Comparison of ENCODE assay signal across 6 cellular contexts in genomic region chr20:3785240-3786125, GRCh38. TPM values are rescaled to one million over a fixed set of nuclear protein-coding genes. Genes with fewer than 3 reads are reported as not detected.
A peak's percentile ranks its signal among the peaks of the same experiment; 100 is the strongest.
DNase-seq lines count a peak whose midpoint lies in the region; ATAC-seq, FAIRE-seq and TF ChIP-seq lines count a peak whose summit lies in the region.

No MANE protein-coding gene starts in this region.

- H3K4me3 ChIP-seq in HCT116 (replicated peaks in 1 of 2; ENCODE audit: low read depth in 1 of 2, low read length in 2 of 2) (peak overlapping the region; percentile 68 to 70), GM12878 (peak overlapping the region; percentile 82)

- BruUV-seq in HCT116 (replicated peaks; lab: Mats Ljungman, UMichigan) (no TSS peak), GM12878 (replicated peaks; lab: Mats Ljungman, UMichigan) (no TSS peak)

- H3K27me3 Mint-ChIP-seq in natural killer cell treated with Interleukin-12 subunit alpha and Interleukin-12 subunit beta and Interleukin-15 and Interleukin-18, amount 100 ng/mL, for 72 hours: no peaks in the 10 kb centered on the region

- peaks cover 25 to 47% of the 10 kb centered on the region in 2 experiments for H3K4me1 ChIP-seq in HCT116 (ENCODE audit: control insufficient read depth in 1 of 2, insufficient read depth in 2 of 2, low read length in 2 of 2)
- peaks cover 17% of the 10 kb centered on the region for H3K4me1 ChIP-seq in GM12878 (ENCODE audit: control insufficient read depth, insufficient read depth, low read length)

- H3K36me3 ChIP-seq in HCT116 (ENCODE audit: control insufficient read depth in 1 of 2, insufficient read depth in 2 of 2, low read length in 2 of 2) (peaks cover 0 to 8% of the 10 kb centered on the region in 2 experiments; a peak in 1 of 4 replicates), GM12878 (ENCODE audit: control insufficient read depth in 2 of 2, insufficient read depth in 2 of 2, low read length in 1 of 2) (no peaks in the 10 kb centered on the region)

- SMC1A ChIA-PET in GM12878 (lab: Charles Lee; ENCODE audit: uncharacterized antibody, unreplicated experiment): interaction anchor here (0.8 to 4.6 kb wide), 4 partner anchors 10 to 69 kb away, joined by 3 to 43 read pairs (median 5); partner anchors contain the start of gene AP5S1

- H2AFZ ChIP-seq in HCT116 (ENCODE audit: low read depth, low read length, poor library complexity, severe bottlenecking) (no peak overlapping the region), GM12878 (ENCODE audit: control insufficient read depth, low read depth, low read length) (no peak overlapping the region)

- H3K9me3 ChIP-seq in HCT116 (ENCODE audit: control insufficient read depth in 1 of 2, insufficient read depth in 1 of 2, low read depth in 1 of 2, low read length in 2 of 2) (no peaks in the 10 kb centered on the region), GM12878 (replicated peaks; ENCODE audit: control insufficient read depth, insufficient read depth, low read length) (no peaks in the 10 kb centered on the region)

- RAD21 ChIA-PET in HCT116 (lab: Charles Lee; ENCODE audit: low non-redundant PET in 1 of 2, low total read pairs in 2 of 2, uncharacterized antibody in 2 of 2, unreplicated experiment in 2 of 2) (interaction anchor here (0.8 to 1.1 kb wide), 2 partner anchors 35 to 70 kb away, joined by 4 to 6 read pairs; partner anchors contain the start of gene AP5S1 (in 1 of the 2)), GM12878 (lab: Charles Lee; ENCODE audit: unreplicated experiment) (interaction anchor here (1.1 to 5.2 kb wide), 9 partner anchors 10 to 288 kb away, joined by 3 to 31 read pairs (median 4); partner anchors contain the start of genes AP5S1 and CDC25B)

- H3K9me2 ChIP-seq in HCT116 (ENCODE audit: insufficient read depth): no peaks in the 10 kb centered on the region

- H4K20me1 ChIP-seq in HCT116 (ENCODE audit: insufficient read depth): no peaks in the 10 kb centered on the region
- no peaks in the 10 kb centered on the region for H4K20me1 ChIP-seq in GM12878 (ENCODE audit: control insufficient read depth, insufficient read depth)

- DNase-seq in HCT116 (ENCODE audit: low read depth, low spot score) (no peak), GM12878 (ENCODE audit: low read depth, low spot score) (no peak), amniotic stem cell (lab: John Stamatoyannopoulos, UW) (no peak)
- DNase-seq in natural killer cell treated with Interleukin-12 subunit alpha and Interleukin-12 subunit beta and Interleukin-15 and Interleukin-18, amount 100 ng/mL, for 72 hours (ENCODE audit: low spot score): no peak
- no peak for DNase-seq in activated CD4-positive, alpha-beta T cell treated with anti-CD3 and anti-CD28 coated beads, Interleukin-2, amount 50 U/mL, for 1 hour

- peak overlapping the region; percentile 79 for H3K4me3 Mint-ChIP-seq in natural killer cell treated with Interleukin-12 subunit alpha and Interleukin-12 subunit beta and Interleukin-15 and Interleukin-18, amount 100 ng/mL, for 72 hours

- no peak for TF ChIP-seq CTCF in HCT116 (IDR thresholded peaks at IDR 0.05 in 2 of 3, conservative IDR thresholded peaks at IDR 0.05 in 1 of 3; ENCODE audit: borderline replicate concordance in 1 of 3, insufficient read depth in 1 of 3, low read depth in 2 of 3, low read length in 2 of 3)
- TF ChIP-seq CTCF in GM12878 (IDR thresholded peaks at IDR 0.05 in 2 of 3, conservative IDR thresholded peaks at IDR 0.05 in 1 of 3; ENCODE audit: control insufficient read depth in 2 of 3, extremely low read depth in 1 of 3, insufficient read depth in 1 of 3, low read depth in 3 of 3, low read length in 3 of 3): no peak

- TF ChIP-seq RAD21 in HCT116 (IDR thresholded peaks at IDR 0.05; ENCODE audit: low read depth) (no peak), GM12878 (IDR thresholded peaks at IDR 0.05; ENCODE audit: insufficient read depth, low read depth, low read length) (no peak)

- H3K27me3 ChIP-seq in HCT116 (ENCODE audit: insufficient read depth, low read length) (no peaks in the 10 kb centered on the region), GM12878 (replicated peaks in 1 of 2; ENCODE audit: control insufficient read depth in 2 of 2, insufficient read depth in 2 of 2, low read length in 1 of 2) (no peaks in the 10 kb centered on the region)

- CTCF ChIA-PET in HCT116 (lab: Charles Lee): interaction anchor here (1.1 to 2.5 kb wide), 5 partner anchors 32 to 70 kb away, joined by 3 to 19 read pairs (median 12); partner anchors contain the start of gene AP5S1
- CTCF ChIA-PET in GM12878 (lab: Yijun Ruan, JAX): interaction anchor here (1.1 to 4.8 kb wide), 6 partner anchors 17 to 300 kb away, joined by 4 to 85 read pairs (median 17); partner anchors contain the start of genes ADISSP and AP5S1

- TF ChIP-seq POLR2A in HCT116 (IDR thresholded peaks at IDR 0.05; ENCODE audit: borderline replicate concordance, extremely low read depth, insufficient read depth, insufficient read length) (no peak), GM12878 (IDR thresholded peaks at IDR 0.05; ENCODE audit: low read depth, low read length) (no peak; the same call in 1 of the 2 replicates)

- ATAC-seq in HCT116: no peak
- ATAC-seq in GM12878: no peak
- peak in 1 of 2 donors; percentile 0 for ATAC-seq in natural killer cell treated with Interleukin-12 subunit alpha and Interleukin-12 subunit beta and Interleukin-15 and Interleukin-18, amount 100 ng/mL, for 72 hours
- ATAC-seq in HG02840 (IDR thresholded peaks at IDR 0.05; ENCODE audit: low FRiP score, unreplicated experiment): no peak

- no peaks in the 10 kb centered on the region for H3K9me3 Mint-ChIP-seq in natural killer cell treated with Interleukin-12 subunit alpha and Interleukin-12 subunit beta and Interleukin-15 and Interleukin-18, amount 100 ng/mL, for 72 hours

- peaks cover 41 to 45% of the 10 kb centered on the region in 2 donors for H3K4me1 Mint-ChIP-seq in natural killer cell treated with Interleukin-12 subunit alpha and Interleukin-12 subunit beta and Interleukin-15 and Interleukin-18, amount 100 ng/mL, for 72 hours (ENCODE audit: low read depth in 2 of 2)

- no peak for FAIRE-seq in GM12878 (lab: Jason Lieb, UNC)

- H3K4me2 ChIP-seq in HCT116 (ENCODE audit: low read length): peak overlapping the region; percentile 88
- H3K4me2 ChIP-seq in GM12878 (ENCODE audit: control insufficient read depth, insufficient read depth): peak overlapping the region; percentile 72

- intact Hi-C loops in HCT116 (cut with micrococcal nuclease) (loop anchor here (5.0 kb wide), 1 partner anchor 302 kb away; no protein-coding TSS in a partner anchor), GM12878 (cut with micrococcal nuclease; ENCODE audit: unreplicated experiment) (loop anchor here (2.0 to 10.0 kb wide), 3 partner anchors 69 to 297 kb away; partner anchors contain the start of gene RNF24)

- H3K9ac ChIP-seq in HCT116 (ENCODE audit: low read length) (peak overlapping the region; percentile 72), GM12878 (ENCODE audit: control insufficient read depth, insufficient read depth, low read length) (peak overlapping the region; percentile 74)

- H3K27ac ChIP-seq in HCT116 (ENCODE audit: low read depth, low read length) (peak overlapping the region; percentile 81), GM12878 (ENCODE audit: control insufficient read depth, insufficient read depth) (no peak overlapping the region)

- no peaks in the 10 kb centered on the region for H3K36me3 Mint-ChIP-seq in natural killer cell treated with Interleukin-12 subunit alpha and Interleukin-12 subunit beta and Interleukin-15 and Interleukin-18, amount 100 ng/mL, for 72 hours

- peak overlapping the region; percentile 62 to 85 for H3K27ac Mint-ChIP-seq in natural killer cell treated with Interleukin-12 subunit alpha and Interleukin-12 subunit beta and Interleukin-15 and Interleukin-18, amount 100 ng/mL, for 72 hours

- POLR2A ChIA-PET in HCT116 (lab: Charles Lee) (interaction anchor here (2.9 kb wide), 1 partner anchor 34 kb away, joined by 16 read pairs; the partner anchor contains the start of gene AP5S1), GM12878 (lab: Charles Lee) (interaction anchor here (1.0 to 2.4 kb wide), 2 partner anchors 35 to 59 kb away, joined by 3 to 12 read pairs; partner anchors contain the start of gene AP5S1)

- 38% methylated on average over 78 of the region's 79 CpGs for WGBS in GM12878 (ENCODE audit: insufficient coverage, insufficient replicate concordance, low lambda C conversion rate, missing lambda C conversion rate)

- in situ Hi-C loops in GM12878 (cut with MboI): no loop called here

- H3K79me2 ChIP-seq in HCT116 (ENCODE audit: insufficient read depth, low read length) (peaks cover 27% of the 10 kb centered on the region), GM12878 (ENCODE audit: control insufficient read depth, insufficient read depth, low read length) (peaks cover 14% of the 10 kb centered on the region)

- TF ChIP-seq EP300 in GM12878 (IDR thresholded peaks at IDR 0.05; ENCODE audit: borderline replicate concordance in 1 of 2, control insufficient read depth in 1 of 2, low read depth in 2 of 2, low read length in 2 of 2): no peak

RNA-seq across cellular contexts. Expression of gene CENPB, which starts 1.1 kb away (rescaled TPM):
- total RNA-seq in HCT116 (2021; ENCODE audit: unreplicated experiment): 67.2 TPM
- polyA plus RNA-seq in HCT116 (2012): 40.7 and 42.0 TPM in 2 replicates
- total RNA-seq in GM12878 (2013; cell fraction: nucleolus; rRNA removed): 8.8 and 11.3 TPM in 2 replicates
- total RNA-seq in GM12878 (2014; rRNA removed): 56.6 and 68.6 TPM in 2 replicates
- total RNA-seq in GM12878 (2014; rRNA removed; fragmentation: Illumina TruSeq; extraction: Trizol): 24.4 and 27.6 TPM in 2 replicates
- 68.3 and 71.2 TPM in 2 replicates for total RNA-seq in GM12878 (2021)
- polyA plus RNA-seq in GM12878 (2011; ENCODE audit: low read depth): 12.5 TPM
- 4.3 and 7.1 TPM in 2 replicates for polyA plus RNA-seq in GM12878 (2011; rRNA removed)
- polyA plus RNA-seq in GM12878 (2011; cell fraction: cytosol; rRNA removed): 8.8 and 12.2 TPM in 2 replicates
- polyA plus RNA-seq in GM12878 (2011; cell fraction: nucleus; rRNA removed): 9.5 and 12.9 TPM in 2 replicates
- polyA plus RNA-seq in GM12878 (2012): 24.5 and 35.6 TPM in 2 replicates
- 10.9 and 20.9 TPM in 2 replicates for polyA plus RNA-seq in GM12878 (2014; fragmentation: Illumina TruSeq; extraction: Trizol)
- under 1 TPM; 0.16 to 0.29 TPM for polyA plus RNA-seq in GM12878 (2014; fragmentation: Nextera tagmentation; extraction: Ambion mirVana)
- polyA plus RNA-seq in GM12878 (2014; rRNA removed): 35.5 and 44.8 TPM in 2 replicates
- polyA plus RNA-seq in GM12878 (2016; fragmentation: Nextera tagmentation; extraction: Ambion mirVana): 1 to 10 TPM; 1.6 to 2.4 TPM
- 8.2 and 15.1 TPM in 2 replicates for polyA minus RNA-seq in GM12878 (2011; rRNA and poly(A)+ RNA removed)
- polyA minus RNA-seq in GM12878 (2011; cell fraction: cytosol; rRNA and poly(A)+ RNA removed): 8.4 and 9.0 TPM in 2 replicates
- 7.0 and 12.8 TPM in 2 replicates for polyA minus RNA-seq in GM12878 (2011; cell fraction: nucleus; rRNA and poly(A)+ RNA removed)
- 100 to 1,000 TPM in 1 of 2 donors, 10 to 100 TPM in 1; 75.4 to 118 TPM for total RNA-seq in natural killer cell treated with Interleukin-12 subunit alpha and Interleukin-12 subunit beta and Interleukin-15 and Interleukin-18, amount 100 ng/mL, for 72 hours

RNA-seq across cellular contexts. Expression of gene SPEF1, which starts 4.2 kb away (rescaled TPM):
- total RNA-seq in HCT116 (2021; ENCODE audit: unreplicated experiment): 0.93 TPM
- polyA plus RNA-seq in HCT116 (2012): 0.74 and 0.83 TPM in 2 replicates
- not detected in 2 replicates for total RNA-seq in GM12878 (2013; cell fraction: nucleolus; rRNA removed)
- total RNA-seq in GM12878 (2014; rRNA removed): not detected in 2 replicates
- total RNA-seq in GM12878 (2014; rRNA removed; fragmentation: Illumina TruSeq; extraction: Trizol): not detected in 2 replicates
- total RNA-seq in GM12878 (2021): not detected in 2 replicates
- not detected for polyA plus RNA-seq in GM12878 (2011; ENCODE audit: low read depth)
- polyA plus RNA-seq in GM12878 (2011; rRNA removed): not detected in 2 replicates
- polyA plus RNA-seq in GM12878 (2011; cell fraction: cytosol; rRNA removed): not detected in 2 replicates
- 0.18 and 0.29 TPM in 2 replicates for polyA plus RNA-seq in GM12878 (2011; cell fraction: nucleus; rRNA removed)
- 0.09 TPM in 1 of 2 replicates, not detected in the other for polyA plus RNA-seq in GM12878 (2012)
- not detected in 2 replicates for polyA plus RNA-seq in GM12878 (2014; fragmentation: Illumina TruSeq; extraction: Trizol)
- not detected for polyA plus RNA-seq in GM12878 (2014; fragmentation: Nextera tagmentation; extraction: Ambion mirVana)
- 0.06 and 0.12 TPM in 2 replicates for polyA plus RNA-seq in GM12878 (2014; rRNA removed)
- polyA plus RNA-seq in GM12878 (2016; fragmentation: Nextera tagmentation; extraction: Ambion mirVana): not detected
- not detected in 2 replicates for polyA minus RNA-seq in GM12878 (2011; rRNA and poly(A)+ RNA removed)
- polyA minus RNA-seq in GM12878 (2011; cell fraction: cytosol; rRNA and poly(A)+ RNA removed): not detected in 2 replicates
- 0.12 TPM in 1 of 2 replicates, not detected in the other for polyA minus RNA-seq in GM12878 (2011; cell fraction: nucleus; rRNA and poly(A)+ RNA removed)
- under 1 TPM; 0.24 to 0.36 TPM for total RNA-seq in natural killer cell treated with Interleukin-12 subunit alpha and Interleukin-12 subunit beta and Interleukin-15 and Interleukin-18, amount 100 ng/mL, for 72 hours

RNA-seq across cellular contexts. Expression of gene CDC25B, which starts 10.6 kb away (rescaled TPM):
- total RNA-seq in HCT116 (2021; ENCODE audit: unreplicated experiment): 223 TPM
- polyA plus RNA-seq in HCT116 (2012): 175 and 226 TPM in 2 replicates
- total RNA-seq in GM12878 (2013; cell fraction: nucleolus; rRNA removed): 19.8 and 20.9 TPM in 2 replicates
- total RNA-seq in GM12878 (2014; rRNA removed): 18.5 and 20.7 TPM in 2 replicates
- 11.2 and 13.0 TPM in 2 replicates for total RNA-seq in GM12878 (2014; rRNA removed; fragmentation: Illumina TruSeq; extraction: Trizol)
- 58.8 and 58.9 TPM in 2 replicates for total RNA-seq in GM12878 (2021)
- polyA plus RNA-seq in GM12878 (2011; ENCODE audit: low read depth): 13.9 TPM
- 11.2 and 20.2 TPM in 2 replicates for polyA plus RNA-seq in GM12878 (2011; rRNA removed)
- 33.1 and 37.6 TPM in 2 replicates for polyA plus RNA-seq in GM12878 (2011; cell fraction: cytosol; rRNA removed)
- 145 and 172 TPM in 2 replicates for polyA plus RNA-seq in GM12878 (2011; cell fraction: nucleus; rRNA removed)
- 27.8 and 28.4 TPM in 2 replicates for polyA plus RNA-seq in GM12878 (2012)
- 25.1 and 36.9 TPM in 2 replicates for polyA plus RNA-seq in GM12878 (2014; fragmentation: Illumina TruSeq; extraction: Trizol)
- polyA plus RNA-seq in GM12878 (2014; fragmentation: Nextera tagmentation; extraction: Ambion mirVana): 1 to 10 TPM; 4.6 to 8.6 TPM
- 37.0 and 44.2 TPM in 2 replicates for polyA plus RNA-seq in GM12878 (2014; rRNA removed)
- polyA plus RNA-seq in GM12878 (2016; fragmentation: Nextera tagmentation; extraction: Ambion mirVana): 10 to 100 TPM; 28.4 to 28.7 TPM
- 11.0 and 22.2 TPM in 2 replicates for polyA minus RNA-seq in GM12878 (2011; rRNA and poly(A)+ RNA removed)
- polyA minus RNA-seq in GM12878 (2011; cell fraction: cytosol; rRNA and poly(A)+ RNA removed): 12.4 and 15.6 TPM in 2 replicates
- 13.5 and 22.2 TPM in 2 replicates for polyA minus RNA-seq in GM12878 (2011; cell fraction: nucleus; rRNA and poly(A)+ RNA removed)
- 10 to 100 TPM; 38.9 to 84.1 TPM for total RNA-seq in natural killer cell treated with Interleukin-12 subunit alpha and Interleukin-12 subunit beta and Interleukin-15 and Interleukin-18, amount 100 ng/mL, for 72 hours

RNA-seq across cellular contexts. Expression of gene ADISSP, which starts 17.9 kb away (rescaled TPM):
- total RNA-seq in HCT116 (2021; ENCODE audit: unreplicated experiment): 99.4 TPM
- polyA plus RNA-seq in HCT116 (2012): 71.0 and 92.8 TPM in 2 replicates
- 2.7 and 3.8 TPM in 2 replicates for total RNA-seq in GM12878 (2013; cell fraction: nucleolus; rRNA removed)
- total RNA-seq in GM12878 (2014; rRNA removed): 59.2 and 64.5 TPM in 2 replicates
- total RNA-seq in GM12878 (2014; rRNA removed; fragmentation: Illumina TruSeq; extraction: Trizol): 25.2 and 27.1 TPM in 2 replicates
- 65.9 and 67.5 TPM in 2 replicates for total RNA-seq in GM12878 (2021)
- 5.7 TPM for polyA plus RNA-seq in GM12878 (2011; ENCODE audit: low read depth)
- 6.9 and 22.6 TPM in 2 replicates for polyA plus RNA-seq in GM12878 (2011; rRNA removed)
- 42.5 and 66.1 TPM in 2 replicates for polyA plus RNA-seq in GM12878 (2011; cell fraction: cytosol; rRNA removed)
- polyA plus RNA-seq in GM12878 (2011; cell fraction: nucleus; rRNA removed): 25.9 and 34.8 TPM in 2 replicates
- polyA plus RNA-seq in GM12878 (2012): 22.4 and 26.6 TPM in 2 replicates
- 2.3 and 17.5 TPM in 2 replicates for polyA plus RNA-seq in GM12878 (2014; fragmentation: Illumina TruSeq; extraction: Trizol)
- polyA plus RNA-seq in GM12878 (2014; fragmentation: Nextera tagmentation; extraction: Ambion mirVana): 1 to 10 TPM in 1 of 2 experiments, under 1 TPM in 1; 0.80 to 7.6 TPM
- 50.2 and 62.0 TPM in 2 replicates for polyA plus RNA-seq in GM12878 (2014; rRNA removed)
- 10 to 100 TPM; 90.8 to 96.3 TPM for polyA plus RNA-seq in GM12878 (2016; fragmentation: Nextera tagmentation; extraction: Ambion mirVana)
- 16.0 and 29.6 TPM in 2 replicates for polyA minus RNA-seq in GM12878 (2011; rRNA and poly(A)+ RNA removed)
- 16.8 and 25.3 TPM in 2 replicates for polyA minus RNA-seq in GM12878 (2011; cell fraction: cytosol; rRNA and poly(A)+ RNA removed)
- polyA minus RNA-seq in GM12878 (2011; cell fraction: nucleus; rRNA and poly(A)+ RNA removed): 6.3 and 9.6 TPM in 2 replicates
- total RNA-seq in natural killer cell treated with Interleukin-12 subunit alpha and Interleukin-12 subunit beta and Interleukin-15 and Interleukin-18, amount 100 ng/mL, for 72 hours: 10 to 100 TPM; 29.5 to 89.2 TPM

RNA-seq across cellular contexts. Expression of gene AP5S1, which starts 34.9 kb away (rescaled TPM):
- 12.1 TPM for total RNA-seq in HCT116 (2021; ENCODE audit: unreplicated experiment)
- 8.7 and 9.0 TPM in 2 replicates for polyA plus RNA-seq in HCT116 (2012)
- total RNA-seq in GM12878 (2013; cell fraction: nucleolus; rRNA removed): 7.0 and 7.1 TPM in 2 replicates
- total RNA-seq in GM12878 (2014; rRNA removed): 11.6 and 13.2 TPM in 2 replicates
- total RNA-seq in GM12878 (2014; rRNA removed; fragmentation: Illumina TruSeq; extraction: Trizol): 3.8 and 4.7 TPM in 2 replicates
- 12.3 and 12.4 TPM in 2 replicates for total RNA-seq in GM12878 (2021)
- polyA plus RNA-seq in GM12878 (2011; ENCODE audit: low read depth): 3.5 TPM
- polyA plus RNA-seq in GM12878 (2011; rRNA removed): 1.7 and 3.8 TPM in 2 replicates
- 6.4 and 8.4 TPM in 2 replicates for polyA plus RNA-seq in GM12878 (2011; cell fraction: cytosol; rRNA removed)
- polyA plus RNA-seq in GM12878 (2011; cell fraction: nucleus; rRNA removed): 3.8 and 5.3 TPM in 2 replicates
- polyA plus RNA-seq in GM12878 (2012): 7.3 and 11.5 TPM in 2 replicates
- polyA plus RNA-seq in GM12878 (2014; fragmentation: Illumina TruSeq; extraction: Trizol): 1.8 and 3.8 TPM in 2 replicates
- polyA plus RNA-seq in GM12878 (2014; fragmentation: Nextera tagmentation; extraction: Ambion mirVana): 1 to 10 TPM; 4.4 to 5.8 TPM
- polyA plus RNA-seq in GM12878 (2014; rRNA removed): 9.7 and 11.1 TPM in 2 replicates
- polyA plus RNA-seq in GM12878 (2016; fragmentation: Nextera tagmentation; extraction: Ambion mirVana): 10 to 100 TPM; 10.5 to 13.1 TPM
- polyA minus RNA-seq in GM12878 (2011; rRNA and poly(A)+ RNA removed): 3.9 and 8.0 TPM in 2 replicates
- 1.8 and 3.9 TPM in 2 replicates for polyA minus RNA-seq in GM12878 (2011; cell fraction: cytosol; rRNA and poly(A)+ RNA removed)
- 4.0 and 7.7 TPM in 2 replicates for polyA minus RNA-seq in GM12878 (2011; cell fraction: nucleus; rRNA and poly(A)+ RNA removed)
- total RNA-seq in natural killer cell treated with Interleukin-12 subunit alpha and Interleukin-12 subunit beta and Interleukin-15 and Interleukin-18, amount 100 ng/mL, for 72 hours: 10 to 100 TPM; 13.5 to 19.7 TPM
